ENCODE assay signal across 8 cellular contexts in genomic region chr14:101761032-101761880, GRCh38. TPM values are rescaled to one million over a fixed set of nuclear protein-coding genes. Genes with fewer than 3 reads are reported as not detected.
A peak's percentile ranks its signal among the peaks of the same experiment; 100 is the strongest.
DNase-seq lines count a peak whose midpoint lies in the region; ATAC-seq, FAIRE-seq and TF ChIP-seq lines count a peak whose summit lies in the region.

Gene PPP2R5C, plus strand, starts transcription at chr14:101761709. Its CDS starts 185 bp downstream, at chr14:101761894.

- H2AFZ ChIP-seq in OCI-LY7 (ENCODE audit: low read length): peak within 1 kb of the TSS; percentile 96
- peak within 1 kb of the TSS; percentile 85 for H2AFZ ChIP-seq in endothelial cell of umbilical vein (ENCODE audit: low read depth, low read length)

- H3K9me1 ChIP-seq in endothelial cell of umbilical vein (replicated peaks; ENCODE audit: control insufficient read depth, extremely low read depth, insufficient read depth, low read length): no peaks in the 10 kb centered on the region

- H3K79me2 ChIP-seq in OCI-LY7 (ENCODE audit: insufficient read depth, low read depth, low read length): no peaks in the 10 kb centered on the region; the same call in 1 of the 2 replicates
- H3K79me2 ChIP-seq in endothelial cell of umbilical vein (ENCODE audit: control insufficient read depth, insufficient read depth, low read length): no peaks in the 10 kb centered on the region

- no peaks in the 10 kb centered on the region for H3K9me3 ChIP-seq in OCI-LY7 (ENCODE audit: low read length)
- H3K9me3 ChIP-seq in endothelial cell of umbilical vein (replicated peaks; ENCODE audit: control insufficient read depth, insufficient read depth, low read length): no peaks in the 10 kb centered on the region
- no peaks in the 10 kb centered on the region for H3K9me3 ChIP-seq in mononuclear cell (ENCODE audit: low read depth, low read length)

- H3K9me2 ChIP-seq in OCI-LY7 (ENCODE audit: insufficient read depth, low read length): no peaks in the 10 kb centered on the region

- DNase-seq in COLO668 (lab: John Stamatoyannopoulos, UW; ENCODE audit: unreplicated experiment) (peak; percentile 88), HUDEP-2 (lab: John Stamatoyannopoulos, UW; ENCODE audit: unreplicated experiment in 76 of 76) (peak in 69 of 76 experiments; percentile 22 to 88 (median 78)), OCI-LY7 (ENCODE audit: low spot score) (peak; percentile 90), activated T-cell treated with anti-CD3 and anti-CD28 coated beads for 1 hour (ENCODE audit: low read depth) (peak; percentile 88), endothelial cell of umbilical vein (ENCODE audit: low read depth, low spot score) (peak; percentile 83)
- peak; percentile 68 to 82 for DNase-seq in stimulated activated CD8-positive, alpha-beta memory T cell treated with anti-CD3 and anti-CD28 coated beads, Interleukin-2, amount 100 ng/mL, for 1 hour (ENCODE audit: low read depth in 2 of 2)

- intact Hi-C loops in OCI-LY7 (cut with micrococcal nuclease; ENCODE audit: unreplicated experiment) (loop anchor here (2.0 kb wide), 1 partner anchor 558 kb away; the partner anchor contains the start of gene ZNF839), endothelial cell of umbilical vein (cut with micrococcal nuclease) (loop anchor here (2.0 to 10.0 kb wide), 5 partner anchors 39 to 554 kb away; partner anchors contain the start of genes HSP90AA1 and ZNF839)

- H3K9ac ChIP-seq in endothelial cell of umbilical vein (replicated peaks; ENCODE audit: extremely low read depth, insufficient read depth, low read length): peak within 1 kb of the TSS; percentile 35

- no peak for TF ChIP-seq POLR2A in endothelial cell of umbilical vein (IDR thresholded peaks at IDR 0.05; ENCODE audit: low read depth, low read length)

- CTCF ChIA-PET in OCI-LY7 (lab: Charles Lee; ENCODE audit: unreplicated experiment) (interaction anchor here (0.6 to 1.1 kb wide), 4 partner anchors 21 to 172 kb away, joined by 3 to 6 read pairs (median 4); no protein-coding TSS in a partner anchor), endothelial cell of umbilical vein (lab: Charles Lee) (interaction anchor here (0.8 to 4.0 kb wide), 3 partner anchors 10 to 54 kb away, joined by 3 to 42 read pairs (median 22); no protein-coding TSS in a partner anchor)

- peak; percentile 63 for ATAC-seq in GM21381 (IDR thresholded peaks at IDR 0.05; ENCODE audit: unreplicated experiment)

- peak within 1 kb of the TSS; percentile 100 for H3K4me3 ChIP-seq in OCI-LY7 (ENCODE audit: low read depth, low read length, poor library complexity, severe bottlenecking)
- peak within 1 kb of the TSS; percentile 50 to 64 (median 52) for H3K4me3 ChIP-seq in endothelial cell of umbilical vein (replicated peaks in 1 of 3; ENCODE audit: insufficient read depth in 1 of 3, low read depth in 1 of 3, low read length in 3 of 3)
- H3K4me3 ChIP-seq in mononuclear cell (ENCODE audit: low read length): peak within 1 kb of the TSS; percentile 72

- H3K36me3 ChIP-seq in OCI-LY7 (ENCODE audit: insufficient read depth, low read length) (peaks cover 10% of the 10 kb centered on the region; the same call in 1 of the 2 replicates), endothelial cell of umbilical vein (ENCODE audit: control insufficient read depth in 2 of 2, extremely low read depth in 1 of 2, insufficient read depth in 2 of 2, low read length in 2 of 2) (no peaks in the 10 kb centered on the region)

- FAIRE-seq in endothelial cell of umbilical vein (lab: Jason Lieb, UNC): no peak

- H3K27me3 ChIP-seq in endothelial cell of umbilical vein (ENCODE audit: control insufficient read depth in 2 of 2, insufficient read depth in 2 of 2, low read length in 2 of 2): peaks cover 13 to 32% of the 10 kb centered on the region in 2 experiments
- peaks cover 11% of the 10 kb centered on the region for H3K27me3 ChIP-seq in mononuclear cell (ENCODE audit: insufficient read depth, low read length)

- peak within 1 kb of the TSS; percentile 100 for H3K4me2 ChIP-seq in OCI-LY7 (ENCODE audit: low read length)
- H3K4me2 ChIP-seq in endothelial cell of umbilical vein (ENCODE audit: insufficient read depth, low read length): peak within 1 kb of the TSS; percentile 66

- H4K20me1 ChIP-seq in OCI-LY7 (ENCODE audit: insufficient read depth, low read length) (0 out of 2 replicates have a peak, but pooled peaks cover 5% of the 10 kb centered on the region), endothelial cell of umbilical vein (replicated peaks; ENCODE audit: control insufficient read depth, extremely low read depth, insufficient read depth, low read length) (no peaks in the 10 kb centered on the region)

- dilution Hi-C loops in endothelial cell of umbilical vein (cut with MboI; ENCODE audit: extremely low pct_ligation_motif_present, low sequenced_read_pairs): no loop called here

- peaks cover 15% of the 10 kb centered on the region for H3K4me1 ChIP-seq in OCI-LY7 (ENCODE audit: insufficient read depth, low read length, poor library complexity, severe bottlenecking)
- peaks cover 6% of the 10 kb centered on the region for H3K4me1 ChIP-seq in endothelial cell of umbilical vein (ENCODE audit: control insufficient read depth, extremely low read depth, insufficient read depth, low read length)
- peaks cover 26% of the 10 kb centered on the region for H3K4me1 ChIP-seq in mononuclear cell (ENCODE audit: insufficient read depth, low read length)

- POLR2A ChIA-PET in OCI-LY7 (lab: Charles Lee) (interaction anchor here (0.8 to 1.6 kb wide), 6 partner anchors 47 to 187 kb away, joined by 3 to 4 read pairs (median 4); no protein-coding TSS in a partner anchor), endothelial cell of umbilical vein (lab: Charles Lee) (interaction anchor here (0.6 to 1.1 kb wide), 4 partner anchors 9 to 187 kb away, joined by 3 to 9 read pairs (median 4); no protein-coding TSS in a partner anchor)

- H3K27ac ChIP-seq in OCI-LY7 (ENCODE audit: low read depth, low read length, poor library complexity, severe bottlenecking) (peak within 1 kb of the TSS; percentile 69), endothelial cell of umbilical vein (ENCODE audit: insufficient read depth, low read depth, low read length) (no peak within 1 kb of the TSS)

- no TSS peak for BruUV-seq in OCI-LY7 (replicated peaks; lab: Mats Ljungman, UMichigan)
- no TSS peak for BruUV-seq in endothelial cell of umbilical vein (replicated peaks; lab: Mats Ljungman, UMichigan)

- no peak for TF ChIP-seq CTCF in OCI-LY7 (conservative IDR thresholded peaks at IDR 0.05; ENCODE audit: low read length)
- no peak for TF ChIP-seq CTCF in endothelial cell of umbilical vein (IDR thresholded peaks at IDR 0.05; ENCODE audit: extremely low read depth in 1 of 2, insufficient read depth in 1 of 2, low read depth in 1 of 2, low read length in 2 of 2)

TF ChIP-seq in endothelial cell of umbilical vein, 7 proteins besides CTCF, POLR2A, EP300 and RAD21:
- TF ChIP-seq POLR2AphosphoS5 (IDR thresholded peaks at IDR 0.05; ENCODE audit: insufficient read depth, low read depth, low read length) (no peak), MYC (IDR thresholded peaks at IDR 0.05; ENCODE audit: low read depth, low read length) (no peak), MAX (IDR thresholded peaks at IDR 0.05; ENCODE audit: insufficient read depth, insufficient read length) (no peak), GATA2 (IDR thresholded peaks at IDR 0.05; ENCODE audit: insufficient read depth, insufficient read length, low read depth, low read length) (no peak), FOS (IDR thresholded peaks at IDR 0.05; ENCODE audit: borderline replicate concordance, insufficient read depth, low read length) (no peak), JUN (IDR thresholded peaks at IDR 0.05; ENCODE audit: borderline replicate concordance, insufficient read depth, insufficient read length, low read depth) (no peak), EZH2 (IDR thresholded peaks at IDR 0.05; ENCODE audit: borderline replicate concordance, low read depth, low read length, severe bottlenecking) (no peak)

RNA-seq across cellular contexts. Expression of gene PPP2R5C, which starts in this region (rescaled TPM):
- 134 and 161 TPM in 2 replicates for total RNA-seq in OCI-LY7 (2014; rRNA removed; shearing (Covaris generic))
- total RNA-seq in OCI-LY7 (2022) (236 and 264 TPM in 2 replicates), endothelial cell of umbilical vein (83.6 and 89.0 TPM in 2 replicates), mononuclear cell (466 TPM)
- 34.7 and 42.6 TPM in 2 replicates for polyA plus RNA-seq in endothelial cell of umbilical vein
- polyA plus RNA-seq in endothelial cell of umbilical vein (2011; cell fraction: cytosol; rRNA removed): 49.8 and 53.8 TPM in 2 replicates
- polyA plus RNA-seq in endothelial cell of umbilical vein (2011; cell fraction: nucleus; rRNA removed): 71.6 and 77.2 TPM in 2 replicates
- polyA plus RNA-seq in endothelial cell of umbilical vein (2012): 47.8 and 67.8 TPM in 2 replicates
- polyA minus RNA-seq in endothelial cell of umbilical vein: 99.7 and 116 TPM in 2 replicates
- 86.8 TPM for polyA minus RNA-seq in endothelial cell of umbilical vein (2011; cell fraction: cytosol; rRNA and poly(A)+ RNA removed)
- 88.1 and 97.8 TPM in 2 replicates for polyA minus RNA-seq in endothelial cell of umbilical vein (2011; cell fraction: nucleus; rRNA and poly(A)+ RNA removed)
